In the genomic region with DNA sequence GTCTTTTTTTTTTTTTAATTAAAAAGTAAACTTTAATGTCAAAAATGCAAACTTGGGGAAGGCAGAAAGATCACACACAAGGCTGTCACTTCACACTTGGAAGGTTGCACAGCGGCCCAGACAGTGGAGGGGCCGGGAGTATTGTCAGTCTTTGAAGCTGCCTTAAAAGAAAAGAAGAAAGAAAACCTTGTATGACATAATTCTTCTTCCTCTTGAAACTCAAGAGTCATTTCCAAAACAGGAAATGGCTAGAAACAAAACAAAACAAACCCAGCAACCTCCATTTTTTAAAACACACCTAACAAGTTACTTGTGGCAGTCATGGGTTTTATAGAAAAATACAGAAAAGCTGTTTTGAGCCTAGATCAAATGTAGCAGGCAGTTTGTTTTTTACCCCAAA, we compare ENCODE assay signal across 18 cellular contexts.
DNase-seq lines count a peak whose midpoint lies in the region; ATAC-seq and TF ChIP-seq lines count a peak whose summit lies in the region.
"Had no signal": no experiment of that assay in that cellular context is flagged by ENCODE, and none has a peak within 500 bp of the region (broad histone marks: within the 10 kb centered on the region; RNA-seq: fewer than 3 reads in every experiment).

No MANE protein-coding gene starts in this region.

- no peaks in the 10 kb centered on the region for H3K36me3 Mint-ChIP-seq in activated T-cell treated with anti-CD3 and anti-CD28 coated beads, Interleukin-2, amount 50 U/mL, for 4 hours (ENCODE audit: insufficient read depth)

- no peak overlapping the region for H3K27ac ChIP-seq in dorsolateral prefrontal cortex
- H3K27ac ChIP-seq: adrenal gland, uterus had no signal

- H3K27me3 Mint-ChIP-seq in activated T-cell treated with anti-CD3 and anti-CD28 coated beads, Interleukin-2, amount 50 U/mL, for 4 hours (ENCODE audit: low read depth): peaks cover 7% of the 10 kb centered on the region

- ATAC-seq in GM19351 (IDR thresholded peaks at IDR 0.05; ENCODE audit: unreplicated experiment): peak; percentile 86
- ATAC-seq in activated T-cell treated with anti-CD3 and anti-CD28 coated beads, Interleukin-2, amount 50 U/mL, for 4 hours: no peak
- ATAC-seq: left cardiac atrium had no signal

- DNase-seq in GM12865 (ENCODE audit: low read depth) (peak; percentile 55), HT1080 (ENCODE audit: low read depth) (peak; percentile 13), fibroblast of villous mesenchyme (ENCODE audit: low read depth) (peak; percentile 32), foreskin melanocyte (no peak), dorsolateral prefrontal cortex (no peak)
- DNase-seq in stimulated activated CD8-positive, alpha-beta memory T cell treated with anti-CD3 and anti-CD28 coated beads, Interleukin-4, amount 100 ng/mL, for 48 hours: no peak
- DNase-seq in activated T-cell treated with anti-CD3 and anti-CD28 coated beads, Interleukin-2, amount 50 U/mL, for 4 hours: no peak
- DNase-seq: activated T-cell treated with anti-CD3 and anti-CD28 coated beads, Interleukin-2, amount 50 U/mL, for 72 hours; adrenal gland; DMS79; KG1; left cardiac atrium; NCI-H1436; NCI-H345; uterus had no signal

- intact Hi-C loops in dorsolateral prefrontal cortex (cut with DNase I): no loop called here

- no peak overlapping the region for H3K4me3 Mint-ChIP-seq in activated T-cell treated with anti-CD3 and anti-CD28 coated beads, Interleukin-2, amount 50 U/mL, for 4 hours
- H3K4me3 Mint-ChIP-seq: activated T-cell treated with anti-CD3 and anti-CD28 coated beads, Interleukin-2, amount 50 U/mL, for 72 hours; B cell; stimulated activated naive CD8-positive, alpha-beta T cell treated with anti-CD3 and anti-CD28 coated beads, Interleukin-15, Interleukin-2, amounts not matched to agents 100 ng/mL and 50 ng/mL, for 24 hours had no signal

- TF ChIP-seq CTCF in GM12865 (IDR thresholded peaks at IDR 0.05; ENCODE audit: insufficient read depth, low read depth, low read length, missing control alignments) (no peak), fibroblast of villous mesenchyme (IDR thresholded peaks at IDR 0.05; ENCODE audit: insufficient read depth, low read depth, low read length) (no peak), dorsolateral prefrontal cortex (IDR thresholded peaks at IDR 0.05 in 54 of 56, conservative IDR thresholded peaks at IDR 0.05 in 2 of 56; ENCODE audit: low read depth in 1 of 56, partially characterized antibody in 56 of 56) (no peak)

- H3K9me3 Mint-ChIP-seq in activated T-cell treated with anti-CD3 and anti-CD28 coated beads, Interleukin-2, amount 50 U/mL, for 4 hours: no peaks in the 10 kb centered on the region
- H3K9me3 Mint-ChIP-seq: stimulated activated naive CD8-positive, alpha-beta T cell treated with anti-CD3 and anti-CD28 coated beads, Interleukin-15, Interleukin-2, amounts not matched to agents 100 ng/mL and 50 ng/mL, for 24 hours had no signal

- H3K27me3 ChIP-seq in dorsolateral prefrontal cortex: no peaks in the 10 kb centered on the region
- H3K27me3 ChIP-seq: adrenal gland, uterus had no signal

- no peak overlapping the region for H3K4me3 ChIP-seq in GM12865 (ENCODE audit: low read depth, low read length)
- H3K4me3 ChIP-seq in fibroblast of villous mesenchyme (ENCODE audit: low read depth, low read length): no peak overlapping the region
- no peak overlapping the region for H3K4me3 ChIP-seq in dorsolateral prefrontal cortex
- H3K4me3 ChIP-seq: adrenal gland, uterus had no signal

- no peaks in the 10 kb centered on the region for H3K4me1 Mint-ChIP-seq in activated T-cell treated with anti-CD3 and anti-CD28 coated beads, Interleukin-2, amount 50 U/mL, for 4 hours (ENCODE audit: low read depth)
- H3K4me1 Mint-ChIP-seq: B cell had no signal

Comparison
In these comparisons a context has a peak if more than half of its experiments do, and no peak if none do; other contexts are left out.
1. DNase-seq: peak in GM12865 (single experiment), HT1080 (single experiment) and fibroblast of villous mesenchyme (single experiment); none in foreskin melanocyte (single experiment), dorsolateral prefrontal cortex (0 of 10), stimulated activated CD8-positive, alpha-beta memory T cell treated with anti-CD3 and anti-CD28 coated beads, Interleukin-4, amount 100 ng/mL, for 48 hours (single experiment) and activated T-cell treated with anti-CD3 and anti-CD28 coated beads, Interleukin-2, amount 50 U/mL, for 4 hours (single experiment).